9 cellular contexts compared by ENCODE assay signal in the genomic region with DNA sequence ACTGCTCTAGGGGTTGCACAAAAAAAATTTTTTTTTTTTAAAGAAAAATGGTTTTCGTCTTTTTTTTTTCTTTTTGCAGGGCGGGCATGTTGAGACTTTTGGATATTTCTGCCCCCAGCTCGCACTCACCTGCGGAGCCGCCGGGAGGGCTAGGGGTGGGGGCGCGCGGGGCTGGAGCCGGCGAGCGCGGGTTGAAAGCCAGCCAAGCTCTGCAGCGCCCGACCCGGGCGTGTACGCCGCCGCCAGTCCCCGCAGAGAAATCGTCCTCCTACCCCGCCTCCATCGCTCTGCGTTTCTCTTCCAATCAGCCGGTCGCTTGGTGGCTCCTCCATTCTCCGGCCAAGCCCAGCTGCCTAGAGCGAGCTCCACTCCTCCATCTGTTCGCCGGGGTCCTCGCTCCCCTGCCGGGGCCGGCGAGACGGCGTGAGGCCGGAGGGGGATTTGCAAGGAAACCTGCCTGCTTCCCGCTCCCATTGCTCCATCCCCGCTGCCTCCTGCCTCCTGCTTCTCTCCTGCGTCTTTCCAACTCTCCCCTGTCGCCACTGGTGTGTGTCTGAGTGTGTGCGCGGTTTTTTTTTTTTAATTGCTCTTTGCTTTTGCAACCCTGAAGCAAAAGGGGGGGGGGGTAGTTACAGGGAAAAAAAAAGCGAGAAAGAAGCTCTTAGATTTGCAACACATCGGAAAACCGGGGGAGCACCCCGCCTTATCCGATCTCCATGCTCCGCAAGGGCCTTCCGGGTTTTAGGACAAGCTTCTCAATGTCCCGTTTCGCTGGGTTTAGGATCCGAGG. TPM values are rescaled to one million over a fixed set of nuclear protein-coding genes. Genes with fewer than 3 reads are reported as not detected.
A peak's percentile ranks its signal among the peaks of the same experiment; 100 is the strongest.
DNase-seq lines count a peak whose midpoint lies in the region; ATAC-seq, FAIRE-seq and TF ChIP-seq lines count a peak whose summit lies in the region.
"Had no signal": no experiment of that assay in that cellular context is flagged by ENCODE, and none has a peak within 500 bp of the region (broad histone marks: within the 10 kb centered on the region; RNA-seq: fewer than 3 reads in every experiment).

No MANE protein-coding gene starts in this region.

- no peaks in the 10 kb centered on the region for H3K9me2 ChIP-seq in GM23248 (ENCODE audit: insufficient read depth)

- no peak for FAIRE-seq in small intestine (lab: Jason Lieb, UNC)

- no peaks in the 10 kb centered on the region for H4K20me1 ChIP-seq in GM23248 (ENCODE audit: insufficient read depth)

- ATAC-seq in HG02642 (IDR thresholded peaks at IDR 0.05; ENCODE audit: poor library complexity, unreplicated experiment): no peak

- H3K36me3 ChIP-seq in ACC112 (ENCODE audit: insufficient read depth, low read length) (peaks cover 6% of the 10 kb centered on the region), GM23248 (ENCODE audit: low read depth) (0 out of 2 replicates have a peak, but pooled peaks cover 2% of the 10 kb centered on the region), small intestine (ENCODE audit: control insufficient read depth in 2 of 2, insufficient read depth in 2 of 2, low read length in 2 of 2) (no peaks in the 10 kb centered on the region)

- peak overlapping the region; percentile 63 for H3K27ac ChIP-seq in ACC112 (ENCODE audit: low read depth, low read length)
- H3K27ac ChIP-seq in GM23248: peak overlapping the region; percentile 85
- peak overlapping the region; percentile 93 to 98 for H3K27ac ChIP-seq in small intestine (ENCODE audit: low read depth in 1 of 2, low read length in 1 of 2)

- peak overlapping the region; percentile 92 for H3K4me2 ChIP-seq in GM23248 (ENCODE audit: unreplicated experiment)

- H3K9me3 ChIP-seq in GM23248 (ENCODE audit: low read depth): no peaks in the 10 kb centered on the region
- no peaks in the 10 kb centered on the region for H3K9me3 ChIP-seq in small intestine (ENCODE audit: control insufficient read depth, low read depth)

- H3K4me1 ChIP-seq in ACC112 (ENCODE audit: control insufficient read depth, insufficient read depth, low read length, unreplicated experiment): peaks cover 33% of the 10 kb centered on the region
- H3K4me1 ChIP-seq in GM23248 (ENCODE audit: insufficient read depth): peaks cover 27% of the 10 kb centered on the region
- peaks cover 7 to 13% of the 10 kb centered on the region in 2 donors for H3K4me1 ChIP-seq in small intestine (ENCODE audit: control insufficient read depth in 2 of 2, insufficient read depth in 1 of 2, low read depth in 1 of 2, low read length in 1 of 2)

- H2AFZ ChIP-seq in ACC112 (ENCODE audit: low read length, unreplicated experiment) (peak overlapping the region; percentile 55), GM23248 (peak overlapping the region; percentile 74)

- no peak for TF ChIP-seq CTCF in WI38 (IDR thresholded peaks at IDR 0.05; ENCODE audit: low read depth, low read length)

- H3K27me3 ChIP-seq in ACC112 (ENCODE audit: insufficient read depth, low read length): no peaks in the 10 kb centered on the region
- no peaks in the 10 kb centered on the region for H3K27me3 ChIP-seq in GM23248 (replicated peaks; ENCODE audit: insufficient read depth)
- H3K27me3 ChIP-seq in small intestine (ENCODE audit: control insufficient read depth in 2 of 2, insufficient read depth in 2 of 2, low read length in 2 of 2): no peaks in the 10 kb centered on the region

- H3F3A ChIP-seq in GM23248 (ENCODE audit: insufficient read depth): peaks cover 12% of the 10 kb centered on the region

- peak overlapping the region; percentile 98 for H3K9ac ChIP-seq in GM23248

- 1% methylated on average over 43 to 50 of the region's 54 CpGs for WGBS in GM23248 (ENCODE audit: low coverage in 1 of 2, low lambda C conversion rate in 2 of 2, missing lambda C conversion rate in 2 of 2), 2 experiments
- WGBS in small intestine, 3 donors: 0 to 1% (median 1%) methylated on average over 51 to 54 of the region's 54 CpGs

- H3K4me3 ChIP-seq in ACC112 (ENCODE audit: low read depth, low read length) (peak overlapping the region; percentile 91), GM23248 (peak overlapping the region; percentile 85), WI38 (ENCODE audit: low read depth, low read length) (peak overlapping the region; percentile 82), small intestine (ENCODE audit: low read depth in 1 of 2, low read length in 2 of 2) (peak overlapping the region; percentile 88 to 95)

- H3K79me2 ChIP-seq in ACC112 (ENCODE audit: control insufficient read depth, insufficient read depth, low read length, unreplicated experiment): peaks cover 27% of the 10 kb centered on the region
- peaks cover 27% of the 10 kb centered on the region for H3K79me2 ChIP-seq in GM23248 (ENCODE audit: insufficient read depth)

- DNase-seq in GM23248: peak; percentile 90
- peak; percentile 77 for DNase-seq in NCI-H2227 treated with DMSO at 0.1 percent for 48 hours (lab: John Stamatoyannopoulos, UW)
- DNase-seq in central memory CD4-positive, alpha-beta T cell: peak; percentile 69
- DNase-seq in iris pigment epithelial cell (ENCODE audit: low read depth): peak; percentile 88
- peak; percentile 80 for DNase-seq in small intestine

- in situ Hi-C loops in GM23248 (cut with MboI): loop anchor here (5.0 to 25.0 kb wide), 3 partner anchors 106 to 416 kb away; no protein-coding TSS in a partner anchor

RNA-seq across cellular contexts. Expression of a gene that starts 1.8 kb away (rescaled TPM):
- total RNA-seq in GM23248 (2014; rRNA removed; shearing (Covaris generic)): 61.1 and 62.3 TPM in 2 replicates
- polyA plus RNA-seq in GM23248 (2016; fragmentation: Nextera tagmentation; extraction: Ambion mirVana) (48.2 and 48.4 TPM in 2 replicates), small intestine (10 to 100 TPM; 32.7 to 39.0 (median 37.3) TPM)

RNA-seq across cellular contexts. Expression of a gene that starts 21.6 kb away (rescaled TPM):
- 48.2 and 60.4 TPM in 2 replicates for total RNA-seq in GM23248 (2014; rRNA removed; shearing (Covaris generic))
- polyA plus RNA-seq in GM23248 (2016; fragmentation: Nextera tagmentation; extraction: Ambion mirVana) (9.8 and 10.0 TPM in 2 replicates), small intestine (10 to 100 TPM; 40.3 to 44.1 (median 43.2) TPM)

RNA-seq across cellular contexts. Expression of a gene that starts 34.5 kb away (rescaled TPM):
- total RNA-seq in GM23248 (2014; rRNA removed; shearing (Covaris generic)): 41.6 and 42.6 TPM in 2 replicates
- polyA plus RNA-seq in GM23248 (2016; fragmentation: Nextera tagmentation; extraction: Ambion mirVana) (44.6 and 45.0 TPM in 2 replicates), small intestine (10 to 100 TPM; 28.7 to 34.9 (median 29.7) TPM)

RNA-seq across cellular contexts. Expression of a gene that starts 46.7 kb away (rescaled TPM):
- total RNA-seq in GM23248 (2014; rRNA removed; shearing (Covaris generic)): not detected in 2 replicates
- polyA plus RNA-seq in GM23248 (2016; fragmentation: Nextera tagmentation; extraction: Ambion mirVana) (not detected in 2 replicates), small intestine (not detected)

RNA-seq across cellular contexts. Expression of a gene that starts 50.8 kb away (rescaled TPM):
- not detected in 2 replicates for total RNA-seq in GM23248 (2014; rRNA removed; shearing (Covaris generic))
- 0.22 and 0.25 TPM in 2 replicates for polyA plus RNA-seq in GM23248 (2016; fragmentation: Nextera tagmentation; extraction: Ambion mirVana)
- polyA plus RNA-seq in small intestine: under 1 TPM in 1 of 3 donors, not detected in 2; 0.15 TPM
- total RNA-seq: subcutaneous adipose tissue had no signal
